In the genomic region with DNA sequence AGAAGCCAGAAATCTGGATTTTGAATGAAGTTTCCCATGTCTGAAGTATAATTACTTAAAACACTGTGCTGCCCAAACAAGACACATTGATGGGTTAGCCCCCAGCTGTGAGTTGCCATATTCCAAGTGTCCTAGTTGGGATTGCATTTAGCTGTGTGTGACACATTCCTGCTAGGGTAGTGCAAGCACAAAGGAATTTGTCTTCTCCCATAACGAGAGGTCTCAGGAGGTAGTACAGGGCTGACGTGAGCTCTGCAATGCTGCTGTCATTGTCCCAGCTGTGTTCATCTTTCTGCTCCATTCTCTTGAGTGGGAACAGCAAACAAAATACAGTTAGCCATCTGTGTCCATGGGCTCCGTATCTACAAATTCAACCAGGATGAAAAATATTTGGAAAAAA, we compare ENCODE assay signal across 20 cellular contexts.
DNase-seq lines count a peak whose midpoint lies in the region; TF ChIP-seq lines count a peak whose summit lies in the region.
"Had no signal": no experiment of that assay in that cellular context is flagged by ENCODE, and none has a peak within 500 bp of the region (broad histone marks: within the 10 kb centered on the region; RNA-seq: fewer than 3 reads in every experiment).

No MANE protein-coding gene starts in this region.

- in situ Hi-C loops in Caki2 (cut with HindIII; ENCODE audit: low pct_unique_long_range_greater_than_20kb, low sequenced_read_pairs), result no loop called here

- peak; percentile 15 for DNase-seq in Caki2 (ENCODE audit: low read depth)
- DNase-seq in M059J (ENCODE audit: low read depth), result peak; percentile 64
- DNase-seq in choroid plexus epithelial cell (ENCODE audit: low read depth), result peak; percentile 21
- DNase-seq in trophoblast cell, result peak; percentile 42 to 78
- DNase-seq in NCI-H146 treated with DMSO at 0.1 percent for 48 hours (lab: John Stamatoyannopoulos, UW; ENCODE audit: unreplicated experiment), result no peak
- no peak for DNase-seq in activated T-helper 1 cell treated with anti-CD3 and anti-CD28 coated beads, Interleukin-12 subunit alpha, Interleukin-12 subunit beta, Interleukin-2, Interleukin-4 antibody, amounts not matched to agents 30 ng/mL and 10 ng/mL and 1 ng/mL, durations not matched to agents 14 hours and 24 hours and 36 hours (ENCODE audit: low spot score)
- DNase-seq in iPS-NIHi7 (ENCODE audit: extremely low spot score), result no peak
- no peak for DNase-seq in hippocampal formation (lab: John Stamatoyannopoulos, UW)
- DNase-seq: activated CD4-positive, alpha-beta T cell treated with anti-CD3 and anti-CD28 coated beads, Interleukin-2, amount 10 ng/mL, durations not matched to agents 7 days and 5 days; activated naive CD4-positive, alpha-beta T cell treated with anti-CD3 and anti-CD28 coated beads, Interleukin-2, amount 50 U/mL, for 16 hours; body of pancreas; DMS79 treated with DMSO at 0.1 percent for 48 hours; heart right ventricle; KBM-7; midbrain; NCI-H1417; right cardiac atrium; stimulated activated CD4-positive, alpha-beta T cell treated with anti-CD3 and anti-CD28 coated beads, Interleukin-4, amount 100 ng/mL, for 1 hour had no signal

- H3K27me3 ChIP-seq in trophoblast cell (ENCODE audit: insufficient read depth, low read length), result no peaks in the 10 kb centered on the region
- H3K27me3 ChIP-seq: BLaER1, body of pancreas, heart right ventricle, neutrophil had no signal

- no peak overlapping the region for H3K23ac ChIP-seq in trophoblast cell (ENCODE audit: low read length)

- H4K12ac ChIP-seq in trophoblast cell (ENCODE audit: low read depth, low read length), result no peak overlapping the region

- no peak overlapping the region for H2BK5ac ChIP-seq in trophoblast cell (ENCODE audit: low read depth, low read length, poor library complexity)

- H3K9me3 ChIP-seq in trophoblast cell (ENCODE audit: insufficient read depth, low read depth, low read length), result no peaks in the 10 kb centered on the region
- H3K9me3 ChIP-seq: BLaER1, body of pancreas, heart right ventricle, neutrophil had no signal

- H2AK5ac ChIP-seq in trophoblast cell (ENCODE audit: low read length), result no peak overlapping the region

- no peaks in the 10 kb centered on the region for H3K36me3 ChIP-seq in trophoblast cell (ENCODE audit: control insufficient read depth in 1 of 2, insufficient read depth in 2 of 2, low read length in 2 of 2)
- H3K36me3 ChIP-seq: BLaER1, heart right ventricle, neutrophil had no signal

- H3K4me3 ChIP-seq in choroid plexus epithelial cell (ENCODE audit: low read depth, low read length), result no peak overlapping the region
- no peak overlapping the region for H3K4me3 ChIP-seq in trophoblast cell (ENCODE audit: low read depth, low read length)
- H3K4me3 ChIP-seq: BLaER1, body of pancreas, heart right ventricle had no signal

- no peaks in the 10 kb centered on the region for H3K79me2 ChIP-seq in trophoblast cell (ENCODE audit: control insufficient read depth, insufficient read depth, low read length, poor library complexity)

- H3K4me2 ChIP-seq in trophoblast cell (ENCODE audit: low read length), result no peak overlapping the region
- H3K4me2 ChIP-seq: BLaER1 had no signal

- no peak overlapping the region for H3K4me3 Mint-ChIP-seq in activated T-helper 1 cell treated with anti-CD3 and anti-CD28 coated beads, Interleukin-12 subunit alpha, Interleukin-12 subunit beta, Interleukin-2, Interleukin-4 antibody, amounts not matched to agents 30 ng/mL and 10 ng/mL and 1 ng/mL, durations not matched to agents 14 hours and 24 hours and 36 hours
- H3K4me3 Mint-ChIP-seq: activated CD4-positive, alpha-beta T cell treated with anti-CD3 and anti-CD28 coated beads, Interleukin-2, amount 10 ng/mL, durations not matched to agents 7 days and 5 days had no signal

- no peak overlapping the region for H2BK12ac ChIP-seq in trophoblast cell (ENCODE audit: low read length)

- peaks cover 9 to 25% of the 10 kb centered on the region in 2 experiments for H3K4me1 ChIP-seq in trophoblast cell (ENCODE audit: control insufficient read depth in 1 of 2, insufficient read depth in 2 of 2, low read length in 2 of 2)
- H3K4me1 ChIP-seq: body of pancreas had no signal

- intact Hi-C loops in activated T-helper 1 cell treated with anti-CD3 and anti-CD28 coated beads, Interleukin-12 subunit alpha, Interleukin-12 subunit beta, Interleukin-2, Interleukin-4 antibody, amounts not matched to agents 30 ng/mL and 10 ng/mL and 1 ng/mL, durations not matched to agents 14 hours and 24 hours and 36 hours (cut with micrococcal nuclease), result loop anchor here (2.0 to 10.0 kb wide), 2 partner anchors 64 to 210 kb away; partner anchors contain the start of gene ABHD5

- TF ChIP-seq CTCF in choroid plexus epithelial cell (conservative IDR thresholded peaks at IDR 0.05; ENCODE audit: low read depth, low read length), result no peak

- no peak overlapping the region for H3K9ac ChIP-seq in trophoblast cell (ENCODE audit: low read length)
- H3K9ac ChIP-seq: BLaER1 had no signal

- peaks cover 4% of the 10 kb centered on the region for H3K79me1 ChIP-seq in trophoblast cell (ENCODE audit: low read length)

- no peak overlapping the region for H2BK120ac ChIP-seq in trophoblast cell (ENCODE audit: insufficient read depth, low read length, poor library complexity)

- H3K27me3 Mint-ChIP-seq in activated T-helper 1 cell treated with anti-CD3 and anti-CD28 coated beads, Interleukin-12 subunit alpha, Interleukin-12 subunit beta, Interleukin-2, Interleukin-4 antibody, amounts not matched to agents 30 ng/mL and 10 ng/mL and 1 ng/mL, durations not matched to agents 14 hours and 24 hours and 36 hours (ENCODE audit: insufficient read depth), result no peaks in the 10 kb centered on the region
- H3K27me3 Mint-ChIP-seq: activated CD4-positive, alpha-beta T cell treated with anti-CD3 and anti-CD28 coated beads, Interleukin-2, amount 10 ng/mL, durations not matched to agents 7 days and 5 days had no signal

- H4K8ac ChIP-seq in trophoblast cell (ENCODE audit: low read depth, low read length), result no peak overlapping the region

- no peak overlapping the region for H3K27ac Mint-ChIP-seq in activated T-helper 1 cell treated with anti-CD3 and anti-CD28 coated beads, Interleukin-12 subunit alpha, Interleukin-12 subunit beta, Interleukin-2, Interleukin-4 antibody, amounts not matched to agents 30 ng/mL and 10 ng/mL and 1 ng/mL, durations not matched to agents 14 hours and 24 hours and 36 hours

- WGBS in trophoblast cell (ENCODE audit: extremely low coverage, insufficient coverage, insufficient read length), result no CpG with 5 or more reads among the region's 3 CpGs

- H3K27ac ChIP-seq in trophoblast cell (ENCODE audit: low read depth, low read length), result no peak overlapping the region
- H3K27ac ChIP-seq: BLaER1, body of pancreas, heart right ventricle, neutrophil had no signal

- no peaks in the 10 kb centered on the region for H3K36me3 Mint-ChIP-seq in activated T-helper 1 cell treated with anti-CD3 and anti-CD28 coated beads, Interleukin-12 subunit alpha, Interleukin-12 subunit beta, Interleukin-2, Interleukin-4 antibody, amounts not matched to agents 30 ng/mL and 10 ng/mL and 1 ng/mL, durations not matched to agents 14 hours and 24 hours and 36 hours (ENCODE audit: low read depth)

- H3K4ac ChIP-seq in trophoblast cell (ENCODE audit: low read depth, low read length), result no peak overlapping the region

- H3K9me3 Mint-ChIP-seq in activated T-helper 1 cell treated with anti-CD3 and anti-CD28 coated beads, Interleukin-12 subunit alpha, Interleukin-12 subunit beta, Interleukin-2, Interleukin-4 antibody, amounts not matched to agents 30 ng/mL and 10 ng/mL and 1 ng/mL, durations not matched to agents 14 hours and 24 hours and 36 hours, result no peaks in the 10 kb centered on the region

- no peak overlapping the region for H2AFZ ChIP-seq in trophoblast cell (ENCODE audit: insufficient read depth, low read length, poor library complexity)

- no peak overlapping the region for H3K18ac ChIP-seq in trophoblast cell (ENCODE audit: low read length)

- H4K91ac ChIP-seq in trophoblast cell (ENCODE audit: low read depth, low read length), result no peak overlapping the region

- no peak overlapping the region for H3K14ac ChIP-seq in trophoblast cell (ENCODE audit: low read length)

- H3K4me1 Mint-ChIP-seq in activated T-helper 1 cell treated with anti-CD3 and anti-CD28 coated beads, Interleukin-12 subunit alpha, Interleukin-12 subunit beta, Interleukin-2, Interleukin-4 antibody, amounts not matched to agents 30 ng/mL and 10 ng/mL and 1 ng/mL, durations not matched to agents 14 hours and 24 hours and 36 hours (ENCODE audit: low read depth), result peaks cover 15% of the 10 kb centered on the region

Comparison
In these comparisons a context has a peak if more than half of its experiments do, and no peak if none do; other contexts are left out.
1. DNase-seq: peak in Caki2 (single experiment), M059J (single experiment), choroid plexus epithelial cell (single experiment) and trophoblast cell (2 of 2); none in NCI-H146 treated with DMSO at 0.1 percent for 48 hours (single experiment), activated T-helper 1 cell treated with anti-CD3 and anti-CD28 coated beads, Interleukin-12 subunit alpha, Interleukin-12 subunit beta, Interleukin-2, Interleukin-4 antibody, amounts not matched to agents 30 ng/mL and 10 ng/mL and 1 ng/mL, durations not matched to agents 14 hours and 24 hours and 36 hours (single experiment), iPS-NIHi7 (single experiment) and hippocampal formation (0 of 2).